2 cellular contexts compared by ENCODE assay signal in the genomic region with DNA sequence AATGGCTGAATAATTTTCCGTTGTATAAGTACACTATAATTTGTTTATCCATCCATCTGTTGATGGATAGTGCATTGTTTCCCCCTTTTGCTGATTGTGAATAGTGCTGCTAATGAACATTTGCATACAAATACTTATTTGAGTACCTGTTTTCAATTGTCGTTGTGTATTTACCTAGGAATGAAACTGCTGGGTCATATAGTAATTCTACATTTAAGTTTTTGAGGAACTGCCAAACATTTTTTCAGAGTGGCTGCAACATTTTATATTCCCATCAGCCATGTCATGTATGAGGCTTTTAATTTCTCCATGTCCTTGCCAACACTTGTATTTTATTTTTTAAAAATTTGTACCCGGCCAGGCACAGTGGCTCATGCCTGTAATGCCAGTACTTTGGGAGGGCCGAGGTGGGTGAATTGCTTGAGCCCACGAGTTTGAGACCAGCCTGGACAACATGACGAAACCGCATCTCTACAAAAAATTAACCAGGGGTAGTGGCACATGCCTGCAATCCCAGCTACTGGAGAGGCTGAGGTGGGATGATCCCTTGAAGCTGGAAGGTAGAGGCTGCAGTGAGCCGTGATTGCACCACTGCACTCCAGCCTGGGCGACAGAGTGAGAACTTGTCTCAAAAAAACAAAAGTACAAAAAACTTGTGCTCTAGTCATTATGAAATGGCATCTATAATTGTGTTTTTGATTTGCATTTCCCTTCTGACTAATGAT.
TF ChIP-seq lines count a peak whose summit lies in the region.

No MANE protein-coding gene starts in this region.

TF ChIP-seq in GM12891, 5 proteins besides CTCF, POLR2A, EP300 and RAD21:
- TF ChIP-seq SPI1 (IDR thresholded peaks at IDR 0.05; ENCODE audit: low read depth, low read length) (peak; percentile 86), TAF1 (IDR thresholded peaks at IDR 0.05; ENCODE audit: low read depth, low read length) (no peak)

TF ChIP-seq in HepG2, 621 proteins besides CTCF, POLR2A, EP300 and RAD21 (continues in another document):
- TF ChIP-seq BORCS8-MEF2B (CRISPR knock-in tag; IDR thresholded peaks at IDR 0.05): no peak
- no peak for TF ChIP-seq CBFB (CRISPR knock-in tag; IDR thresholded peaks at IDR 0.05)
- TF ChIP-seq RFX1 (IDR thresholded peaks at IDR 0.05): no peak
- TF ChIP-seq, protein P1, sequence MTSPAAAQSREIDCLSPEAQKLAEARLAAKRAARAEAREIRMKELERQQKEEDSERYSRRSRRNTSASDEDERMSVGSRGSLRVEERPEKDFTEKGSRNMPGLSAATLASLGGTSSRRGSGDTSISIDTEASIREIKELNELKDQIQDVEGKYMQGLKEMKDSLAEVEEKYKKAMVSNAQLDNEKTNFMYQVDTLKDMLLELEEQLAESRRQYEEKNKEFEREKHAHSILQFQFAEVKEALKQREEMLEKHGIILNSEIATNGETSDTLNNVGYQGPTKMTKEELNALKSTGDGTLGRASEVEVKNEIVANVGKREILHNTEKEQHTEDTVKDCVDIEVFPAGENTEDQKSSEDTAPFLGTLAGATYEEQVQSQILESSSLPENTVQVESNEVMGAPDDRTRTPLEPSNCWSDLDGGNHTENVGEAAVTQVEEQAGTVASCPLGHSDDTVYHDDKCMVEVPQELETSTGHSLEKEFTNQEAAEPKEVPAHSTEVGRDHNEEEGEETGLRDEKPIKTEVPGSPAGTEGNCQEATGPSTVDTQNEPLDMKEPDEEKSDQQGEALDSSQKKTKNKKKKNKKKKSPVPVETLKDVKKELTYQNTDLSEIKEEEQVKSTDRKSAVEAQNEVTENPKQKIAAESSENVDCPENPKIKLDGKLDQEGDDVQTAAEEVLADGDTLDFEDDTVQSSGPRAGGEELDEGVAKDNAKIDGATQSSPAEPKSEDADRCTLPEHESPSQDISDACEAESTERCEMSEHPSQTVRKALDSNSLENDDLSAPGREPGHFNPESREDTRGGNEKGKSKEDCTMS (CRISPR knock-in tag; conservative IDR thresholded peaks at IDR 0.05): no peak
- TF ChIP-seq, protein P2, sequence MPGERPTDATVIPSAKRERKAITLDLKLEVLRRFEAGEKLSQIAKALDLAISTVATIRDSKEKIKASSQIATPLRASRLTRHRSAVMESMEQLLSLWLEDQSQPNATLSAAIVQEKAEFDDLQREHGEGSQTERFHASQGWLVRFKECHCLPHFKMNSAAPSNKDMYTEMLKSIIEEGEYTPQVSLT (CRISPR knock-in tag; IDR thresholded peaks at IDR 0.05; ENCODE audit: borderline replicate concordance, low read depth): no peak
- TF ChIP-seq ZFP36 (IDR thresholded peaks at IDR 0.05; ENCODE audit: borderline replicate concordance, low read depth, low read length, partially characterized antibody): no peak
- TF ChIP-seq PHF21A (CRISPR knock-in tag; IDR thresholded peaks at IDR 0.05): no peak
- TF ChIP-seq GABPA (IDR thresholded peaks at IDR 0.05; ENCODE audit: low read depth, low read length): no peak
- no peak for TF ChIP-seq GABPA (CRISPR knock-in tag; IDR thresholded peaks at IDR 0.05; ENCODE audit: low read depth)
- TF ChIP-seq, protein P3, sequence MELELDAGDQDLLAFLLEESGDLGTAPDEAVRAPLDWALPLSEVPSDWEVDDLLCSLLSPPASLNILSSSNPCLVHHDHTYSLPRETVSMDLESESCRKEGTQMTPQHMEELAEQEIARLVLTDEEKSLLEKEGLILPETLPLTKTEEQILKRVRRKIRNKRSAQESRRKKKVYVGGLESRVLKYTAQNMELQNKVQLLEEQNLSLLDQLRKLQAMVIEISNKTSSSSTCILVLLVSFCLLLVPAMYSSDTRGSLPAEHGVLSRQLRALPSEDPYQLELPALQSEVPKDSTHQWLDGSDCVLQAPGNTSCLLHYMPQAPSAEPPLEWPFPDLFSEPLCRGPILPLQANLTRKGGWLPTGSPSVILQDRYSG (CRISPR knock-in tag; IDR thresholded peaks at IDR 0.05): no peak
- TF ChIP-seq, protein P4, sequence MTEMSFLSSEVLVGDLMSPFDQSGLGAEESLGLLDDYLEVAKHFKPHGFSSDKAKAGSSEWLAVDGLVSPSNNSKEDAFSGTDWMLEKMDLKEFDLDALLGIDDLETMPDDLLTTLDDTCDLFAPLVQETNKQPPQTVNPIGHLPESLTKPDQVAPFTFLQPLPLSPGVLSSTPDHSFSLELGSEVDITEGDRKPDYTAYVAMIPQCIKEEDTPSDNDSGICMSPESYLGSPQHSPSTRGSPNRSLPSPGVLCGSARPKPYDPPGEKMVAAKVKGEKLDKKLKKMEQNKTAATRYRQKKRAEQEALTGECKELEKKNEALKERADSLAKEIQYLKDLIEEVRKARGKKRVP (CRISPR knock-in tag; IDR thresholded peaks at IDR 0.05): peak in 1 of 2 experiments; percentile 45; a peak in 1 of 4 replicates
- TF ChIP-seq ZNF747 (CRISPR knock-in tag; IDR thresholded peaks at IDR 0.05; ENCODE audit: borderline replicate concordance): no peak
- TF ChIP-seq ARNTL (CRISPR knock-in tag; IDR thresholded peaks at IDR 0.05): no peak
- TF ChIP-seq ARNT2 (CRISPR knock-in tag; IDR thresholded peaks at IDR 0.05; ENCODE audit: low read depth): no peak
- TF ChIP-seq NR2F2 (IDR thresholded peaks at IDR 0.05; ENCODE audit: borderline replicate concordance, low read depth): no peak
- no peak for TF ChIP-seq ZNF20 (CRISPR knock-in tag; IDR thresholded peaks at IDR 0.05)
- TF ChIP-seq ZFP1 (CRISPR knock-in tag; IDR thresholded peaks at IDR 0.05): no peak
- TF ChIP-seq GATAD2A (CRISPR knock-in tag; IDR thresholded peaks at IDR 0.05): no peak
- TF ChIP-seq FOXO1 (CRISPR knock-in tag; IDR thresholded peaks at IDR 0.05): no peak
- no peak for TF ChIP-seq NFE2 (CRISPR knock-in tag; IDR thresholded peaks at IDR 0.05)
- TF ChIP-seq ZBTB3 (CRISPR knock-in tag; IDR thresholded peaks at IDR 0.05; ENCODE audit: borderline replicate concordance, low read depth): no peak
- TF ChIP-seq HNRNPL (IDR thresholded peaks at IDR 0.05; ENCODE audit: low read depth, low read length): no peak
- no peak for TF ChIP-seq ASH2L (IDR thresholded peaks at IDR 0.05; ENCODE audit: insufficient read length, low read depth, low read length)
- TF ChIP-seq, protein P5, sequence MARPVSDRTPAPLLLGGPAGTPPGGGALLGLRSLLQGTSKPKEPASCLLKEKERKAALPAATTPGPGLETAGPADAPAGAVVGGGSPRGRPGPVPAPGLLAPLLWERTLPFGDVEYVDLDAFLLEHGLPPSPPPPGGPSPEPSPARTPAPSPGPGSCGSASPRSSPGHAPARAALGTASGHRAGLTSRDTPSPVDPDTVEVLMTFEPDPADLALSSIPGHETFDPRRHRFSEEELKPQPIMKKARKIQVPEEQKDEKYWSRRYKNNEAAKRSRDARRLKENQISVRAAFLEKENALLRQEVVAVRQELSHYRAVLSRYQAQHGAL (CRISPR knock-in tag; IDR thresholded peaks at IDR 0.05; ENCODE audit: not compliant biosample characterization): no peak
- no peak for TF ChIP-seq KLF15 (CRISPR knock-in tag; IDR thresholded peaks at IDR 0.05; ENCODE audit: borderline replicate concordance)
- TF ChIP-seq, protein P6, sequence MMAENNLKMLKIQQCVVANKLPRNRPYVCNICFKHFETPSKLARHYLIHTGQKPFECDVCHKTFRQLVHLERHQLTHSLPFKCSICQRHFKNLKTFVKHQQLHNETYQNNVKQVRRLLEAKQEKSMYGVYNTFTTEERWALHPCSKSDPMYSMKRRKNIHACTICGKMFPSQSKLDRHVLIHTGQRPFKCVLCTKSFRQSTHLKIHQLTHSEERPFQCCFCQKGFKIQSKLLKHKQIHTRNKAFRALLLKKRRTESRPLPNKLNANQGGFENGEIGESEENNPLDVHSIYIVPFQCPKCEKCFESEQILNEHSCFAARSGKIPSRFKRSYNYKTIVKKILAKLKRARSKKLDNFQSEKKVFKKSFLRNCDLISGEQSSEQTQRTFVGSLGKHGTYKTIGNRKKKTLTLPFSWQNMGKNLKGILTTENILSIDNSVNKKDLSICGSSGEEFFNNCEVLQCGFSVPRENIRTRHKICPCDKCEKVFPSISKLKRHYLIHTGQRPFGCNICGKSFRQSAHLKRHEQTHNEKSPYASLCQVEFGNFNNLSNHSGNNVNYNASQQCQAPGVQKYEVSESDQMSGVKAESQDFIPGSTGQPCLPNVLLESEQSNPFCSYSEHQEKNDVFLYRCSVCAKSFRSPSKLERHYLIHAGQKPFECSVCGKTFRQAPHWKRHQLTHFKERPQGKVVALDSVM (CRISPR knock-in tag; IDR thresholded peaks at IDR 0.05): peak; percentile 53; the same call in 1 of the 2 replicates
- TF ChIP-seq, protein P7, sequence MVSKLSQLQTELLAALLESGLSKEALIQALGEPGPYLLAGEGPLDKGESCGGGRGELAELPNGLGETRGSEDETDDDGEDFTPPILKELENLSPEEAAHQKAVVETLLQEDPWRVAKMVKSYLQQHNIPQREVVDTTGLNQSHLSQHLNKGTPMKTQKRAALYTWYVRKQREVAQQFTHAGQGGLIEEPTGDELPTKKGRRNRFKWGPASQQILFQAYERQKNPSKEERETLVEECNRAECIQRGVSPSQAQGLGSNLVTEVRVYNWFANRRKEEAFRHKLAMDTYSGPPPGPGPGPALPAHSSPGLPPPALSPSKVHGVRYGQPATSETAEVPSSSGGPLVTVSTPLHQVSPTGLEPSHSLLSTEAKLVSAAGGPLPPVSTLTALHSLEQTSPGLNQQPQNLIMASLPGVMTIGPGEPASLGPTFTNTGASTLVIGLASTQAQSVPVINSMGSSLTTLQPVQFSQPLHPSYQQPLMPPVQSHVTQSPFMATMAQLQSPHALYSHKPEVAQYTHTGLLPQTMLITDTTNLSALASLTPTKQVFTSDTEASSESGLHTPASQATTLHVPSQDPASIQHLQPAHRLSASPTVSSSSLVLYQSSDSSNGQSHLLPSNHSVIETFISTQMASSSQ (IDR thresholded peaks at IDR 0.05; ENCODE audit: low read depth): no peak
- TF ChIP-seq, protein P7 (CRISPR knock-in tag; IDR thresholded peaks at IDR 0.05; ENCODE audit: borderline replicate concordance): 0 out of 2 replicates have a peak, but pooled peaks have one; percentile 24
- TF ChIP-seq, protein P8, sequence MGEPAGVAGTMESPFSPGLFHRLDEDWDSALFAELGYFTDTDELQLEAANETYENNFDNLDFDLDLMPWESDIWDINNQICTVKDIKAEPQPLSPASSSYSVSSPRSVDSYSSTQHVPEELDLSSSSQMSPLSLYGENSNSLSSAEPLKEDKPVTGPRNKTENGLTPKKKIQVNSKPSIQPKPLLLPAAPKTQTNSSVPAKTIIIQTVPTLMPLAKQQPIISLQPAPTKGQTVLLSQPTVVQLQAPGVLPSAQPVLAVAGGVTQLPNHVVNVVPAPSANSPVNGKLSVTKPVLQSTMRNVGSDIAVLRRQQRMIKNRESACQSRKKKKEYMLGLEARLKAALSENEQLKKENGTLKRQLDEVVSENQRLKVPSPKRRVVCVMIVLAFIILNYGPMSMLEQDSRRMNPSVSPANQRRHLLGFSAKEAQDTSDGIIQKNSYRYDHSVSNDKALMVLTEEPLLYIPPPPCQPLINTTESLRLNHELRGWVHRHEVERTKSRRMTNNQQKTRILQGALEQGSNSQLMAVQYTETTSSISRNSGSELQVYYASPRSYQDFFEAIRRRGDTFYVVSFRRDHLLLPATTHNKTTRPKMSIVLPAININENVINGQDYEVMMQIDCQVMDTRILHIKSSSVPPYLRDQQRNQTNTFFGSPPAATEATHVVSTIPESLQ (CRISPR knock-in tag; conservative IDR thresholded peaks at IDR 0.05): no peak
- TF ChIP-seq, protein P9, sequence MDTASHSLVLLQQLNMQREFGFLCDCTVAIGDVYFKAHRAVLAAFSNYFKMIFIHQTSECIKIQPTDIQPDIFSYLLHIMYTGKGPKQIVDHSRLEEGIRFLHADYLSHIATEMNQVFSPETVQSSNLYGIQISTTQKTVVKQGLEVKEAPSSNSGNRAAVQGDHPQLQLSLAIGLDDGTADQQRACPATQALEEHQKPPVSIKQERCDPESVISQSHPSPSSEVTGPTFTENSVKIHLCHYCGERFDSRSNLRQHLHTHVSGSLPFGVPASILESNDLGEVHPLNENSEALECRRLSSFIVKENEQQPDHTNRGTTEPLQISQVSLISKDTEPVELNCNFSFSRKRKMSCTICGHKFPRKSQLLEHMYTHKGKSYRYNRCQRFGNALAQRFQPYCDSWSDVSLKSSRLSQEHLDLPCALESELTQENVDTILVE (CRISPR knock-in tag; IDR thresholded peaks at IDR 0.05): no peak
- no peak for TF ChIP-seq MYNN (CRISPR knock-in tag; IDR thresholded peaks at IDR 0.05; ENCODE audit: low read depth)
- TF ChIP-seq, protein P10, sequence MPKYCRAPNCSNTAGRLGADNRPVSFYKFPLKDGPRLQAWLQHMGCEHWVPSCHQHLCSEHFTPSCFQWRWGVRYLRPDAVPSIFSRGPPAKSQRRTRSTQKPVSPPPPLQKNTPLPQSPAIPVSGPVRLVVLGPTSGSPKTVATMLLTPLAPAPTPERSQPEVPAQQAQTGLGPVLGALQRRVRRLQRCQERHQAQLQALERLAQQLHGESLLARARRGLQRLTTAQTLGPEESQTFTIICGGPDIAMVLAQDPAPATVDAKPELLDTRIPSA (CRISPR knock-in tag; IDR thresholded peaks at IDR 0.05; ENCODE audit: borderline replicate concordance): no peak
- no peak for TF ChIP-seq MED8 (CRISPR knock-in tag; IDR thresholded peaks at IDR 0.05; ENCODE audit: insufficient replicate concordance)
- no peak for TF ChIP-seq SP140L (CRISPR knock-in tag; IDR thresholded peaks at IDR 0.05; ENCODE audit: borderline replicate concordance)
- no peak for TF ChIP-seq ZNF350 (CRISPR knock-in tag; IDR thresholded peaks at IDR 0.05; ENCODE audit: borderline replicate concordance, low read depth)
- TF ChIP-seq ZNF530 (CRISPR knock-in tag; IDR thresholded peaks at IDR 0.05; ENCODE audit: low read depth): no peak
- 0 out of 2 replicates have a peak, but pooled peaks have one; percentile 34 for TF ChIP-seq ZNF292 (CRISPR knock-in tag; IDR thresholded peaks at IDR 0.05; ENCODE audit: borderline replicate concordance, low read depth)
- TF ChIP-seq KAT7 (CRISPR knock-in tag; IDR thresholded peaks at IDR 0.05; ENCODE audit: borderline replicate concordance): no peak
- no peak for TF ChIP-seq ZNF326 (CRISPR knock-in tag; IDR thresholded peaks at IDR 0.05; ENCODE audit: borderline replicate concordance)
- TF ChIP-seq ZNF816 (CRISPR knock-in tag; IDR thresholded peaks at IDR 0.05; ENCODE audit: borderline replicate concordance): no peak
